In the genomic region with DNA sequence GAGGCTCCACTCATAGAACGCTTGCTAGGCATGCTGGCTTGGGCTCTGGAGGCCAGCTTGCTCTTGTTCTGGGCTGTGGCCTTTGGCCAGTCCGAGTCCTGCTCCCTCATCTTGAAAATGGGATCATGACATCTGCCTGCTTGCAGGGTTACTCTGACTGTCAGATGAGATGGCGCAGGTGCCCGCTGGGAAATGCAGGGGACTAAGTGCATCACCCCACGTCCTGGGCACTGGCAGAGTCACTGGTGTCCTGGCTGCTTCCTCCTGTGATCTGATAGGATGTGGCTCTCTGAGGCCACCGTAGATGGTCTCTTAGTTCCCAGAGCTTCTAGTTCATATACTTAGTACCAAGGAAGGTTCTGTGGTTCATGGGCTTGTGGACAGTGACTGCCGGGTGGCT, we compare ENCODE assay signal across 23 cellular contexts. TPM values are rescaled to one million over a fixed set of nuclear protein-coding genes. Genes with fewer than 3 reads are reported as not detected.
A peak's percentile ranks its signal among the peaks of the same experiment; 100 is the strongest.
DNase-seq lines count a peak whose midpoint lies in the region; ATAC-seq and TF ChIP-seq lines count a peak whose summit lies in the region.
"Had no signal": no experiment of that assay in that cellular context is flagged by ENCODE, and none has a peak within 500 bp of the region (broad histone marks: within the 10 kb centered on the region; RNA-seq: fewer than 3 reads in every experiment).

No MANE protein-coding gene starts in this region.

- no peak overlapping the region for H3K27ac Mint-ChIP-seq in activated naive CD8-positive, alpha-beta T cell treated with anti-CD3 and anti-CD28 coated beads, Interleukin-2, amount 10 ng/mL, durations not matched to agents 7 days and 5 days
- no peak overlapping the region for H3K27ac Mint-ChIP-seq in activated naive CD8-positive, alpha-beta T cell treated with anti-CD3 and anti-CD28 coated beads, Interleukin-2, amount 50 U/mL, for 24 hours
- H3K27ac Mint-ChIP-seq: HFFc6 had no signal

- peaks cover 0 to 46% (median 24%) of the 10 kb centered on the region in 4 donors for H3K4me1 ChIP-seq in tibial artery

- no peak overlapping the region for H3K4me3 Mint-ChIP-seq in activated naive CD8-positive, alpha-beta T cell treated with anti-CD3 and anti-CD28 coated beads, Interleukin-2, amount 10 ng/mL, durations not matched to agents 7 days and 5 days
- no peak overlapping the region for H3K4me3 Mint-ChIP-seq in activated naive CD8-positive, alpha-beta T cell treated with anti-CD3 and anti-CD28 coated beads, Interleukin-2, amount 50 U/mL, for 24 hours
- H3K4me3 Mint-ChIP-seq: HFFc6, IgD-negative memory B cell had no signal

- peak; percentile 10 for DNase-seq in activated naive CD8-positive, alpha-beta T cell treated with anti-CD3 and anti-CD28 coated beads, Interleukin-2, amount 10 ng/mL, durations not matched to agents 7 days and 5 days
- DNase-seq in activated naive CD8-positive, alpha-beta T cell treated with anti-CD3 and anti-CD28 coated beads, Interleukin-2, amount 50 U/mL, for 24 hours, result no peak
- no peak for DNase-seq in caudate nucleus (lab: John Stamatoyannopoulos, UW)
- peak; percentile 79 for DNase-seq in mesenteric fat pad (ENCODE audit: low spot score)
- DNase-seq in tibial artery, result peak; percentile 15 to 56
- DNase-seq in MV-4-11 (lab: John Stamatoyannopoulos, UW), result no peak
- no peak for DNase-seq in medulla oblongata (ENCODE audit: extremely low spot score)
- DNase-seq: C1 segment of cervical spinal cord, DND-41, HFFc6, Kasumi-1, MG63, NCI-H1092, NCI-H1436 treated with DMSO at 0.1 percent for 48 hours, NCI-H2029 treated with DMSO at 0.1 percent for 48 hours, NCI-H2171, NCI-H526, PC-3, SIG-M5 had no signal

- no peaks in the 10 kb centered on the region for H3K9me3 Mint-ChIP-seq in activated naive CD8-positive, alpha-beta T cell treated with anti-CD3 and anti-CD28 coated beads, Interleukin-2, amount 10 ng/mL, durations not matched to agents 7 days and 5 days
- H3K9me3 Mint-ChIP-seq in activated naive CD8-positive, alpha-beta T cell treated with anti-CD3 and anti-CD28 coated beads, Interleukin-2, amount 50 U/mL, for 24 hours, result no peaks in the 10 kb centered on the region
- H3K9me3 Mint-ChIP-seq: IgD-negative memory B cell had no signal

- H3K27ac ChIP-seq in caudate nucleus (ENCODE audit: low read depth, low read length), result peak overlapping the region; percentile 70
- peak overlapping the region in 1 of 2 donors; percentile 10 for H3K27ac ChIP-seq in tibial artery
- H3K27ac ChIP-seq: RWPE1 had no signal

- H3K36me3 Mint-ChIP-seq in activated naive CD8-positive, alpha-beta T cell treated with anti-CD3 and anti-CD28 coated beads, Interleukin-2, amount 10 ng/mL, durations not matched to agents 7 days and 5 days, result no peaks in the 10 kb centered on the region
- H3K36me3 Mint-ChIP-seq in activated naive CD8-positive, alpha-beta T cell treated with anti-CD3 and anti-CD28 coated beads, Interleukin-2, amount 50 U/mL, for 24 hours (ENCODE audit: low read depth), result no peaks in the 10 kb centered on the region

- H3K27me3 Mint-ChIP-seq in activated naive CD8-positive, alpha-beta T cell treated with anti-CD3 and anti-CD28 coated beads, Interleukin-2, amount 10 ng/mL, durations not matched to agents 7 days and 5 days, result no peaks in the 10 kb centered on the region
- H3K27me3 Mint-ChIP-seq in activated naive CD8-positive, alpha-beta T cell treated with anti-CD3 and anti-CD28 coated beads, Interleukin-2, amount 50 U/mL, for 24 hours, result no peaks in the 10 kb centered on the region

- no peak for ATAC-seq in activated naive CD8-positive, alpha-beta T cell treated with anti-CD3 and anti-CD28 coated beads, Interleukin-2, amount 10 ng/mL, durations not matched to agents 7 days and 5 days (ENCODE audit: low read depth)
- no peak for ATAC-seq in activated naive CD8-positive, alpha-beta T cell treated with anti-CD3 and anti-CD28 coated beads, Interleukin-2, amount 50 U/mL, for 24 hours
- ATAC-seq in HG03460 (IDR thresholded peaks at IDR 0.05; ENCODE audit: unreplicated experiment), result no peak
- ATAC-seq: PC-3 had no signal

- no peaks in the 10 kb centered on the region for H3K27me3 ChIP-seq in tibial artery

- POLR2A ChIA-PET in activated naive CD8-positive, alpha-beta T cell treated with anti-CD3 and anti-CD28 coated beads, Interleukin-2, amount 10 ng/mL, durations not matched to agents 7 days and 5 days (lab: Charles Lee), result no interaction called here

- H3K4me3 ChIP-seq in tibial artery, result no peak overlapping the region
- H3K4me3 ChIP-seq: MG63 had no signal

- intact Hi-C loops in tibial artery (cut with DNase I; ENCODE audit: low total_unique reads), result no loop called here

- no peaks in the 10 kb centered on the region for H3K9me3 ChIP-seq in tibial artery
- H3K9me3 ChIP-seq: MG63 had no signal

- TF ChIP-seq CTCF in tibial artery (IDR thresholded peaks at IDR 0.05), result no peak

- no peaks in the 10 kb centered on the region for H3K36me3 ChIP-seq in tibial artery
- H3K36me3 ChIP-seq: MG63 had no signal

- no peaks in the 10 kb centered on the region for H3K4me1 Mint-ChIP-seq in activated naive CD8-positive, alpha-beta T cell treated with anti-CD3 and anti-CD28 coated beads, Interleukin-2, amount 10 ng/mL, durations not matched to agents 7 days and 5 days
- H3K4me1 Mint-ChIP-seq in activated naive CD8-positive, alpha-beta T cell treated with anti-CD3 and anti-CD28 coated beads, Interleukin-2, amount 50 U/mL, for 24 hours, result no peaks in the 10 kb centered on the region
- H3K4me1 Mint-ChIP-seq: IgD-negative memory B cell had no signal

RNA-seq across cellular contexts. Expression of a gene that starts 18.5 kb away (rescaled TPM):
- total RNA-seq in activated naive CD8-positive, alpha-beta T cell treated with anti-CD3 and anti-CD28 coated beads, Interleukin-2, amount 10 ng/mL, durations not matched to agents 7 days and 5 days, result 10 to 100 TPM; 40.3 to 44.3 TPM
- 39.6 TPM for total RNA-seq in mesenteric fat pad
- total RNA-seq: G401, HFFc6, PC-3 had no signal

Comparison
In these comparisons a context has a peak if more than half of its experiments do, and no peak if none do; other contexts are left out.
1. DNase-seq: peak in activated naive CD8-positive, alpha-beta T cell treated with anti-CD3 and anti-CD28 coated beads, Interleukin-2, amount 10 ng/mL, durations not matched to agents 7 days and 5 days (single experiment), mesenteric fat pad (single experiment) and tibial artery (2 of 2); none in activated naive CD8-positive, alpha-beta T cell treated with anti-CD3 and anti-CD28 coated beads, Interleukin-2, amount 50 U/mL, for 24 hours (single experiment), caudate nucleus (0 of 61), MV-4-11 (single experiment) and medulla oblongata (single experiment).